11 cellular contexts compared by ENCODE assay signal in the genomic region with DNA sequence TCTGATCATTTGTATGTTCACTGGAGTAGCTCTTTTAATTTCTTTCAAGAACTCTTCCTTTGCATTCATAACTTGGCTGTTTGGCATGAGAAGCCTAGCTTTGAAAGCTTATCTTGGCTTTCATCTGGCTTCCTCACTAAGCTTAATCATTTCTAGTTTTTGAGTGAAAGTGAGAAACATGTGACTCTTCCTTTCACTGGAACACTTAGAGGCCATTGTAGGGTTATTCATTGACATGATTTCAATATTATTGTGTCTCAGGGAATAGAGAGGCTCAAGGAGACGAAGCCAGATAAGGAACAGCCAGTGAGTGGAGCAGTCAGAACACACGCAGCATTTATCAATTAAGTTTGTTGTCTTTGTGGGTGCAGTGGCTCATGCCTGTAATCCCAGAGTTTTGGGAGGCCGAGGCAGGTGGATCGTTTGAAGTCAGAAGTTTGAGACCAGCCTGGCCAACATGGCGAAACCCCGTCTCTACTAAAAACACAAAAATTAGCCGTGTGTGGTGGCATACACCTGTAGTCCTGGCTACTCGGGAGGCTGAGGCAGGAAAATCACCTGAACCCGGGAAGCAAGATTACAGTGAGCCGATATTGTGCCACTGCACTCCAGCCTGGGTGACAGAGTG.
DNase-seq lines count a peak whose midpoint lies in the region; ATAC-seq and TF ChIP-seq lines count a peak whose summit lies in the region.
"Had no signal": no experiment of that assay in that cellular context is flagged by ENCODE, and none has a peak within 500 bp of the region (broad histone marks: within the 10 kb centered on the region; RNA-seq: fewer than 3 reads in every experiment).

No MANE protein-coding gene starts in this region.

- no peak for TF ChIP-seq CTCF in SU-DHL-6 (IDR thresholded peaks at IDR 0.05; ENCODE audit: insufficient read depth, low read length, poor library complexity, severe bottlenecking)
- TF ChIP-seq CTCF in colonic mucosa (IDR thresholded peaks at IDR 0.05): no peak
- no peak for TF ChIP-seq CTCF in endothelial cell (IDR thresholded peaks at IDR 0.05; ENCODE audit: unreplicated experiment)

- no peaks in the 10 kb centered on the region for H3K9me3 Mint-ChIP-seq in endothelial cell (ENCODE audit: unreplicated experiment)
- H3K9me3 Mint-ChIP-seq: T-helper 1 cell treated with Interleukin-12 subunit alpha and Interleukin-12 subunit beta and Interleukin-4 antibody, amounts not matched to agents 30 μg/mL and 1 μg/mL, for 36 hours had no signal

- H3K4me1 ChIP-seq in colonic mucosa: no peaks in the 10 kb centered on the region

- H3K36me3 Mint-ChIP-seq in endothelial cell (ENCODE audit: low read depth, unreplicated experiment): no peaks in the 10 kb centered on the region
- H3K36me3 Mint-ChIP-seq: brain had no signal

- H3K4me3 Mint-ChIP-seq in endothelial cell (ENCODE audit: unreplicated experiment): no peak overlapping the region
- H3K4me3 Mint-ChIP-seq: brain; T-helper 1 cell treated with Interleukin-12 subunit alpha and Interleukin-12 subunit beta and Interleukin-4 antibody, amounts not matched to agents 30 μg/mL and 1 μg/mL, for 36 hours had no signal

- ATAC-seq in GM18511 (IDR thresholded peaks at IDR 0.05; ENCODE audit: unreplicated experiment) (peak; percentile 63), GM21529 (IDR thresholded peaks at IDR 0.05; ENCODE audit: unreplicated experiment) (peak; percentile 50)
- ATAC-seq: sciatic nerve had no signal

- peaks cover 2% of the 10 kb centered on the region for H3K4me1 Mint-ChIP-seq in endothelial cell (ENCODE audit: unreplicated experiment)
- H3K4me1 Mint-ChIP-seq: brain had no signal

- peaks cover 1% of the 10 kb centered on the region for H3K27me3 Mint-ChIP-seq in endothelial cell (ENCODE audit: unreplicated experiment)

- H3K9me3 ChIP-seq in SU-DHL-6 (ENCODE audit: insufficient read depth, low read length): no peaks in the 10 kb centered on the region
- no peaks in the 10 kb centered on the region for H3K9me3 ChIP-seq in colonic mucosa

- DNase-seq in left kidney (ENCODE audit: low read depth, low spot score) (peak; percentile 62), colonic mucosa (no peak), COLO668 (lab: John Stamatoyannopoulos, UW; ENCODE audit: unreplicated experiment) (no peak), endothelial cell (ENCODE audit: low spot score) (no peak)
- no peak for DNase-seq in activated effector memory CD4-positive, alpha-beta T cell treated with anti-CD3 and anti-CD28 coated beads, Interleukin-2, amount 50 U/mL, for 16 hours

- H3K4me2 ChIP-seq in SU-DHL-6 (ENCODE audit: low read depth, low read length, poor library complexity, severe bottlenecking): no peak overlapping the region

- H3K9ac ChIP-seq in SU-DHL-6 (ENCODE audit: low read length): no peak overlapping the region
- H3K9ac ChIP-seq in colonic mucosa (ENCODE audit: low read depth in 2 of 2, low read length in 2 of 2): no peak overlapping the region

- intact Hi-C loops in colonic mucosa (cut with DNase I): no loop called here

- no peaks in the 10 kb centered on the region for H3K79me2 ChIP-seq in SU-DHL-6 (ENCODE audit: insufficient read depth, low read length)

- H2AFZ ChIP-seq in SU-DHL-6 (ENCODE audit: low read depth, low read length, severe bottlenecking): no peak overlapping the region

- H3K27ac ChIP-seq in SU-DHL-6 (ENCODE audit: low read depth, low read length) (peak overlapping the region; percentile 95), colonic mucosa (no peak overlapping the region)

- H3K27me3 ChIP-seq in SU-DHL-6 (ENCODE audit: low read length) (no peaks in the 10 kb centered on the region), colonic mucosa (no peaks in the 10 kb centered on the region)

- H3K36me3 ChIP-seq in SU-DHL-6 (ENCODE audit: low read length): no peaks in the 10 kb centered on the region; the same call in 1 of the 2 replicates
- no peaks in the 10 kb centered on the region for H3K36me3 ChIP-seq in colonic mucosa

- H3K9me2 ChIP-seq in SU-DHL-6 (replicated peaks; ENCODE audit: insufficient read depth, low read length): no peaks in the 10 kb centered on the region

- no peaks in the 10 kb centered on the region for H4K20me1 ChIP-seq in SU-DHL-6 (ENCODE audit: low read depth, low read length)

- H3K4me3 ChIP-seq in SU-DHL-6 (ENCODE audit: insufficient read depth, low read length, poor library complexity, severe bottlenecking) (no peak overlapping the region), colonic mucosa (no peak overlapping the region)

- no peak overlapping the region for H3K27ac Mint-ChIP-seq in endothelial cell (ENCODE audit: unreplicated experiment)
- H3K27ac Mint-ChIP-seq: T-helper 1 cell treated with Interleukin-12 subunit alpha and Interleukin-12 subunit beta and Interleukin-4 antibody, amounts not matched to agents 30 μg/mL and 1 μg/mL, for 36 hours had no signal

- H3F3A ChIP-seq in SU-DHL-6 (ENCODE audit: insufficient read depth): peaks cover 46% of the 10 kb centered on the region
